In genomic region chr5:83418659-83419321, GRCh38 we compare ENCODE assay signal across 27 cellular contexts. TPM values are rescaled to one million over a fixed set of nuclear protein-coding genes. Genes with fewer than 3 reads are reported as not detected.
"Had no signal": no experiment of that assay in that cellular context is flagged by ENCODE, and none has a peak within 500 bp of the region (broad histone marks: within the 10 kb centered on the region; RNA-seq: fewer than 3 reads in every experiment).

No MANE protein-coding gene starts in this region.

- H3K4me1 Mint-ChIP-seq: activated CD4-positive, alpha-beta memory T cell treated with anti-CD3 and anti-CD28 coated beads, Interleukin-2, amount 10 ng/mL, durations not matched to agents 7 days and 5 days; activated naive CD8-positive, alpha-beta T cell treated with anti-CD3 and anti-CD28 coated beads, Interleukin-2, amount 10 ng/mL, durations not matched to agents 7 days and 5 days; immature natural killer cell; naive thymus-derived CD8-positive, alpha-beta T cell; T-helper 17 cell had no signal

- H3K27ac ChIP-seq: colonic mucosa, hepatocyte, left lung, spleen, testis had no signal

- H3K9me3 Mint-ChIP-seq: activated naive CD8-positive, alpha-beta T cell treated with anti-CD3 and anti-CD28 coated beads, Interleukin-2, amount 10 ng/mL, durations not matched to agents 7 days and 5 days had no signal

- DNase-seq: activated CD4-positive, alpha-beta memory T cell treated with anti-CD3 and anti-CD28 coated beads, Interleukin-2, amount 10 ng/mL, durations not matched to agents 7 days and 5 days; activated CD4-positive, alpha-beta T cell treated with anti-CD3 and anti-CD28 coated beads for 48 hours; activated effector memory CD4-positive, alpha-beta T cell treated with Interleukin-2 at 50 U/mL for 16 hours; activated naive CD4-positive, alpha-beta T cell treated with anti-CD3 and anti-CD28 coated beads for 36 hours; activated naive CD8-positive, alpha-beta T cell treated with anti-CD3 and anti-CD28 coated beads, Interleukin-2, amount 10 ng/mL, durations not matched to agents 7 days and 5 days; activated T-cell treated with anti-CD3 and anti-CD28 coated beads, Interleukin-2, amount 50 U/mL, for 72 hours; amniotic stem cell; colonic mucosa; dorsolateral prefrontal cortex; foreskin melanocyte; glutamatergic neuron; immature natural killer cell; kidney glomerular epithelial cell; left lung; naive thymus-derived CD8-positive, alpha-beta T cell; posterior cingulate gyrus; retina; spleen; stimulated activated CD4-positive, alpha-beta T cell treated with anti-CD3 and anti-CD28 coated beads, Interleukin-4, amount 100 ng/mL, for 1 hour; stimulated activated naive CD4-positive, alpha-beta T cell; SW 1271; T-helper 17 cell; testis; trophoblast cell had no signal

- H3K27me3 Mint-ChIP-seq: activated CD4-positive, alpha-beta memory T cell treated with anti-CD3 and anti-CD28 coated beads, Interleukin-2, amount 10 ng/mL, durations not matched to agents 7 days and 5 days had no signal

- H3K36me3 Mint-ChIP-seq: activated naive CD8-positive, alpha-beta T cell treated with anti-CD3 and anti-CD28 coated beads, Interleukin-2, amount 10 ng/mL, durations not matched to agents 7 days and 5 days; immature natural killer cell had no signal

- H3K9me3 ChIP-seq: colonic mucosa, left lung, testis had no signal

- ATAC-seq: activated T-cell treated with anti-CD3 and anti-CD28 coated beads, Interleukin-2, amount 50 U/mL, for 72 hours; naive thymus-derived CD8-positive, alpha-beta T cell; T-helper 17 cell had no signal

- H3K36me3 ChIP-seq: colonic mucosa, left lung, spleen had no signal

- H3K4me3 Mint-ChIP-seq: activated CD4-positive, alpha-beta memory T cell treated with anti-CD3 and anti-CD28 coated beads, Interleukin-2, amount 10 ng/mL, durations not matched to agents 7 days and 5 days; activated naive CD4-positive, alpha-beta T cell treated with anti-CD3 and anti-CD28 coated beads for 36 hours; activated naive CD8-positive, alpha-beta T cell treated with anti-CD3 and anti-CD28 coated beads, Interleukin-2, amount 10 ng/mL, durations not matched to agents 7 days and 5 days; activated T-cell treated with anti-CD3 and anti-CD28 coated beads, Interleukin-2, amount 50 U/mL, for 72 hours; immature natural killer cell; naive thymus-derived CD8-positive, alpha-beta T cell; T-helper 17 cell had no signal

- H3K27ac Mint-ChIP-seq: activated CD4-positive, alpha-beta memory T cell treated with anti-CD3 and anti-CD28 coated beads, Interleukin-2, amount 10 ng/mL, durations not matched to agents 7 days and 5 days; activated naive CD4-positive, alpha-beta T cell treated with anti-CD3 and anti-CD28 coated beads for 36 hours; activated naive CD8-positive, alpha-beta T cell treated with anti-CD3 and anti-CD28 coated beads, Interleukin-2, amount 10 ng/mL, durations not matched to agents 7 days and 5 days; activated T-cell treated with anti-CD3 and anti-CD28 coated beads, Interleukin-2, amount 50 U/mL, for 72 hours; immature natural killer cell; naive thymus-derived CD8-positive, alpha-beta T cell; T-helper 17 cell had no signal

- H3K4me2 ChIP-seq: hepatocyte had no signal

- FAIRE-seq: bronchial epithelial cell had no signal

- H3K27me3 ChIP-seq: colonic mucosa, dorsolateral prefrontal cortex, hepatocyte, left lung, spleen, testis had no signal

- H3K4me1 ChIP-seq: colonic mucosa, left lung, spleen, testis had no signal

- H3K4me3 ChIP-seq: colonic mucosa, hepatocyte, left lung, lung, spleen, testis had no signal

- H2AFZ ChIP-seq: hepatocyte had no signal

- H3K79me2 ChIP-seq: hepatocyte had no signal

RNA-seq across cellular contexts. Expression of gene VCAN, which starts 52.8 kb away (rescaled TPM):
- total RNA-seq: activated naive CD4-positive, alpha-beta T cell treated with anti-CD3 and anti-CD28 coated beads for 36 hours had no signal
